ENCODE assay signal across 26 cellular contexts in the genomic region with DNA sequence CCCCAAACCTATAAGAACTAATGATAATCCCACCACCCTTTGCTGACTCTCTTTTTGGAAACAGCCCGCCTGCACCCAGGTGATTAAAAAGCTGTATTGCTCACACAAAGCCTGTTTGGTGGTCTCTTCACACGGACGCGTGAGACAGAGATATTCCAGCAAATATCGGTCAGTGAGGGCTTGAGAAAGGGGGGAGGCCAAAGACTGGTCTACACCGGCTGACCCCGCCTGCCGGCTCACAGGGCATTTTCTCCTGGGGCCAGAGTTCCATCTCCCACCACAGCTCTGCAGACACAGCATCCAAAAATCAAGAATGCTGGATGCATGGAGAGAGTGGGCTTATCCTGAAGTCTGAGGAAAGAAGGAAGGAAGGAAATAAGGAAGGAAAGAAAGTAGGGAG.
"Had no signal": no experiment of that assay in that cellular context is flagged by ENCODE, and none has a peak within 500 bp of the region (broad histone marks: within the 10 kb centered on the region; RNA-seq: fewer than 3 reads in every experiment).

No MANE protein-coding gene starts in this region.

- H3K4me3 ChIP-seq: neural progenitor cell, ovary, prostate gland, right lobe of liver, sigmoid colon, stomach, thoracic aorta, thyroid gland, tibial nerve, upper lobe of left lung, vagina had no signal

- H3K36me3 ChIP-seq: neural progenitor cell, ovary, prostate gland, right lobe of liver, sigmoid colon, stomach, thoracic aorta, thyroid gland, tibial nerve, upper lobe of left lung, vagina had no signal

- H3K27me3 ChIP-seq: neural progenitor cell, ovary, right lobe of liver, thyroid gland, tibial nerve, upper lobe of left lung, vagina had no signal

- H3K27ac ChIP-seq: neural progenitor cell, ovary, parathyroid adenoma, prostate gland, right lobe of liver, sigmoid colon, stomach, thoracic aorta, thyroid gland, tibial nerve, upper lobe of left lung, vagina had no signal

- ATAC-seq: naive thymus-derived CD4-positive, alpha-beta T cell; natural killer cell; right cardiac atrium; right lobe of liver; stimulated activated effector memory CD8-positive, alpha-beta T cell treated with anti-CD3 and anti-CD28 coated beads, Interleukin-12 subunit alpha, Interleukin-12 subunit beta, amount 100 ng/mL, for 72 hours; stimulated activated naive B cell treated with anti-CD40 and anti-IgM and Interleukin-4, amounts not matched to agents 10 μg/mL and 1 μg/mL and 100 μg/mL, for 72 hours had no signal

- DNase-seq: naive thymus-derived CD4-positive, alpha-beta T cell; natural killer cell; occipital lobe; ovary; retina; right cardiac atrium; right lobe of liver; sigmoid colon; small intestine; stimulated activated CD4-positive, alpha-beta T cell treated with anti-CD3 and anti-CD28 coated beads, Interleukin-15, amount 100 ng/mL, for 24 hours; stimulated activated CD4-positive, alpha-beta T cell treated with anti-CD3 and anti-CD28 coated beads, Interleukin-2, amount 100 ng/mL, for 24 hours; stimulated activated CD4-positive, alpha-beta T cell treated with anti-CD3 and anti-CD28 coated beads, Interleukin-2, amount 100 ng/mL, for 48 hours; stimulated activated CD4-positive, alpha-beta T cell treated with anti-CD3 and anti-CD28 coated beads, Interleukin-4, amount 100 ng/mL, for 24 hours; stimulated activated naive B cell treated with anti-CD40 and anti-IgM and Interleukin-4, amounts not matched to agents 10 μg/mL and 1 μg/mL and 100 μg/mL, for 72 hours; stimulated activated naive CD4-positive, alpha-beta T cell treated with Interleukin-2 at 50 U/mL for 16 hours; stomach; thyroid gland; trophoblast cell; upper lobe of left lung had no signal

- H3K9me3 ChIP-seq: ovary, prostate gland, right lobe of liver, thoracic aorta, thyroid gland, upper lobe of left lung, vagina had no signal

- H3K4me1 ChIP-seq: parathyroid adenoma, prostate gland, right lobe of liver, sigmoid colon, stomach, thyroid gland, tibial nerve, upper lobe of left lung, vagina had no signal
